In genomic region chr1:21669287-21670058, GRCh38 we compare ENCODE assay signal across 8 cellular contexts. TPM values are rescaled to one million over a fixed set of nuclear protein-coding genes. Genes with fewer than 3 reads are reported as not detected.
DNase-seq lines count a peak whose midpoint lies in the region; ATAC-seq, FAIRE-seq and TF ChIP-seq lines count a peak whose summit lies in the region.

Gene RAP1GAP, minus strand, starts transcription at chr1:21669357. Its CDS starts 49,325 bp downstream, at chr1:21620032.

- no peaks in the 10 kb centered on the region for H3K9me3 Mint-ChIP-seq in activated T-helper 2 cell treated with anti-CD3 and anti-CD28 coated beads, Interferon-gamma antibody, Interleukin-2, Interleukin-4, amounts not matched to agents 10 μg/mL and 5 μg/mL and 100 μg/mL, durations not matched to agents 14 hours and 24 hours and 36 hours
- no peaks in the 10 kb centered on the region for H3K9me3 Mint-ChIP-seq in progenitor cell of endocrine pancreas (ENCODE audit: low read depth)

- ATAC-seq in heart right ventricle: peak in 3 of 8 donors; percentile 5 to 21 (median 18)

- no peak within 1 kb of the TSS for H3K27ac ChIP-seq in heart right ventricle

- DNase-seq in EH (ENCODE audit: low read depth) (peak; percentile 13), NCI-H1105 (lab: John Stamatoyannopoulos, UW) (peak; percentile 20), heart right ventricle (no peak), progenitor cell of endocrine pancreas (ENCODE audit: low spot score, unreplicated experiment) (no peak), SK-N-DZ (ENCODE audit: low spot score) (no peak), D721Med (ENCODE audit: insufficient read length, low spot score) (no peak), NCI-H446 treated with DMSO at 0.1 percent for 48 hours (lab: John Stamatoyannopoulos, UW) (no peak)
- peak; percentile 28 for DNase-seq in activated T-helper 2 cell treated with anti-CD3 and anti-CD28 coated beads, Interferon-gamma antibody, Interleukin-2, Interleukin-4, amounts not matched to agents 10 μg/mL and 5 μg/mL and 100 μg/mL, durations not matched to agents 14 hours and 24 hours and 36 hours (ENCODE audit: low spot score)

- no peak for FAIRE-seq in D721Med (lab: Jason Lieb, UNC)

- WGBS in heart right ventricle, 2 donors: 2 to 3% methylated on average over 61 of the region's 61 CpGs

- intact Hi-C loops in activated T-helper 2 cell treated with anti-CD3 and anti-CD28 coated beads, Interferon-gamma antibody, Interleukin-2, Interleukin-4, amounts not matched to agents 10 μg/mL and 5 μg/mL and 100 μg/mL, durations not matched to agents 14 hours and 24 hours and 36 hours (cut with micrococcal nuclease): no loop called here
- intact Hi-C loops in heart right ventricle (cut with DNase I): loop anchor here in 3 of 10 donors (10.0 kb wide), 2 partner anchors 415 to 435 kb away; no protein-coding TSS in a partner anchor

- peaks cover 8% of the 10 kb centered on the region for H3K4me1 Mint-ChIP-seq in activated T-helper 2 cell treated with anti-CD3 and anti-CD28 coated beads, Interferon-gamma antibody, Interleukin-2, Interleukin-4, amounts not matched to agents 10 μg/mL and 5 μg/mL and 100 μg/mL, durations not matched to agents 14 hours and 24 hours and 36 hours (ENCODE audit: low read depth)
- peaks cover 22% of the 10 kb centered on the region for H3K4me1 Mint-ChIP-seq in progenitor cell of endocrine pancreas (ENCODE audit: low read depth)

- peak within 1 kb of the TSS in 9 of 10 donors; percentile 8 to 48 (median 43) for H3K4me3 ChIP-seq in heart right ventricle

- no peaks in the 10 kb centered on the region for H3K36me3 Mint-ChIP-seq in activated T-helper 2 cell treated with anti-CD3 and anti-CD28 coated beads, Interferon-gamma antibody, Interleukin-2, Interleukin-4, amounts not matched to agents 10 μg/mL and 5 μg/mL and 100 μg/mL, durations not matched to agents 14 hours and 24 hours and 36 hours (ENCODE audit: low read depth)
- H3K36me3 Mint-ChIP-seq in progenitor cell of endocrine pancreas (ENCODE audit: insufficient read depth): no peaks in the 10 kb centered on the region

- H3K27ac Mint-ChIP-seq in activated T-helper 2 cell treated with anti-CD3 and anti-CD28 coated beads, Interferon-gamma antibody, Interleukin-2, Interleukin-4, amounts not matched to agents 10 μg/mL and 5 μg/mL and 100 μg/mL, durations not matched to agents 14 hours and 24 hours and 36 hours: no peak within 1 kb of the TSS
- H3K27ac Mint-ChIP-seq in progenitor cell of endocrine pancreas: peak within 1 kb of the TSS; percentile 49

- peaks cover 6 to 68% (median 43%) of the 10 kb centered on the region in 7 donors for H3K27me3 ChIP-seq in heart right ventricle

- no peaks in the 10 kb centered on the region for H3K36me3 ChIP-seq in heart right ventricle

- H3K27me3 Mint-ChIP-seq in activated T-helper 2 cell treated with anti-CD3 and anti-CD28 coated beads, Interferon-gamma antibody, Interleukin-2, Interleukin-4, amounts not matched to agents 10 μg/mL and 5 μg/mL and 100 μg/mL, durations not matched to agents 14 hours and 24 hours and 36 hours (ENCODE audit: low read depth): peaks cover 15% of the 10 kb centered on the region
- peaks cover 31% of the 10 kb centered on the region for H3K27me3 Mint-ChIP-seq in progenitor cell of endocrine pancreas

- TF ChIP-seq CTCF in heart right ventricle (IDR thresholded peaks at IDR 0.05) (peak in 1 of 9 donors; percentile 16), progenitor cell of endocrine pancreas (IDR thresholded peaks at IDR 0.05; ENCODE audit: unreplicated experiment) (no peak), D721Med (IDR thresholded peaks at IDR 0.05; ENCODE audit: insufficient read depth, missing control alignments) (no peak)

- H3K4me1 ChIP-seq in heart right ventricle: peaks cover 18 to 68% (median 59%) of the 10 kb centered on the region in 9 donors

- no peaks in the 10 kb centered on the region for H3K9me3 ChIP-seq in heart right ventricle

- H3K4me3 Mint-ChIP-seq in activated T-helper 2 cell treated with anti-CD3 and anti-CD28 coated beads, Interferon-gamma antibody, Interleukin-2, Interleukin-4, amounts not matched to agents 10 μg/mL and 5 μg/mL and 100 μg/mL, durations not matched to agents 14 hours and 24 hours and 36 hours (ENCODE audit: low read depth): peak within 1 kb of the TSS; percentile 61
- peak within 1 kb of the TSS; percentile 62 for H3K4me3 Mint-ChIP-seq in progenitor cell of endocrine pancreas (ENCODE audit: low read depth)

RNA-seq across cellular contexts. Expression of gene RAP1GAP, which starts in this region (rescaled TPM):
- total RNA-seq in activated T-helper 2 cell treated with anti-CD3 and anti-CD28 coated beads, Interferon-gamma antibody, Interleukin-2, Interleukin-4, amounts not matched to agents 10 μg/mL and 5 μg/mL and 100 μg/mL, durations not matched to agents 14 hours and 24 hours and 36 hours: 0.46 TPM in 2 replicates
- total RNA-seq in heart right ventricle (1 to 10 TPM; 2.3 to 5.6 (median 4.0) TPM), progenitor cell of endocrine pancreas (15.3 and 16.1 TPM in 2 replicates)
- 1 to 10 TPM in 1 of 2 donors, under 1 TPM in 1; 0.42 to 5.9 TPM for polyA plus RNA-seq in heart right ventricle
- polyA plus RNA-seq in SK-N-DZ (2014; cell fraction: cytosol; rRNA removed): 0.71 and 1.4 TPM in 2 replicates
- polyA plus RNA-seq in SK-N-DZ (2014; cell fraction: nucleus; rRNA removed): 3.6 and 3.7 TPM in 2 replicates

Comparison
In these comparisons a context has a peak if more than half of its experiments do, and no peak if none do; other contexts are left out.
1. Peak in DNase-seq in activated T-helper 2 cell treated with anti-CD3 and anti-CD28 coated beads, Interferon-gamma antibody, Interleukin-2, Interleukin-4, amounts not matched to agents 10 μg/mL and 5 μg/mL and 100 μg/mL, durations not matched to agents 14 hours and 24 hours and 36 hours; RNA of the gene not detected or under 1 TPM.
2. DNase-seq: peak in EH (single experiment) and NCI-H1105 (single experiment); none in heart right ventricle (0 of 2), progenitor cell of endocrine pancreas (single experiment), SK-N-DZ (single experiment), D721Med (single experiment) and NCI-H446 treated with DMSO at 0.1 percent for 48 hours (single experiment).